ENCODE assay signal across 8 cellular contexts in genomic region chr2:88170472-88170892, GRCh38. TPM values are rescaled to one million over a fixed set of nuclear protein-coding genes. Genes with fewer than 3 reads are reported as not detected.
DNase-seq lines count a peak whose midpoint lies in the region; ATAC-seq and TF ChIP-seq lines count a peak whose summit lies in the region.

No MANE protein-coding gene starts in this region.

- H3K9me3 Mint-ChIP-seq in chondrocyte (ENCODE audit: low read depth): peaks cover 9% of the 10 kb centered on the region

- peaks cover 5% of the 10 kb centered on the region for H3K4me1 Mint-ChIP-seq in chondrocyte (ENCODE audit: low read depth)

- TF ChIP-seq EP300 in tibial nerve (IDR thresholded peaks at IDR 0.05): peak in 1 of 2 donors; percentile 29

- CTCF ChIA-PET in AG04450 (lab: Charles Lee): interaction anchor here (1.0 to 3.2 kb wide), 2 partner anchors 11 to 110 kb away, joined by 3 to 10 read pairs; no protein-coding TSS in a partner anchor

- no peak overlapping the region for H3K27ac ChIP-seq in AG04450 (ENCODE audit: low read depth, low read length)
- H3K27ac ChIP-seq in lung (ENCODE audit: low read depth in 1 of 2, low read length in 1 of 2): peak overlapping the region; percentile 86 to 88
- peak overlapping the region; percentile 60 to 97 (median 86) for H3K27ac ChIP-seq in tibial nerve

- peaks cover 12% of the 10 kb centered on the region for H3K27me3 Mint-ChIP-seq in chondrocyte (ENCODE audit: low read depth)

- peaks cover 0 to 7% of the 10 kb centered on the region in 2 donors for H3K4me1 ChIP-seq in lung (ENCODE audit: control insufficient read depth in 2 of 2, insufficient read depth in 2 of 2, low read length in 2 of 2)
- H3K4me1 ChIP-seq in tibial nerve: peaks cover 0 to 51% (median 16%) of the 10 kb centered on the region in 4 donors

- H3K36me3 Mint-ChIP-seq in chondrocyte (ENCODE audit: low read depth): no peaks in the 10 kb centered on the region

- TF ChIP-seq CTCF in AG04450 (IDR thresholded peaks at IDR 0.05; ENCODE audit: low read depth, low read length) (peak; percentile 7; the same call in 1 of the 2 replicates), chondrocyte (IDR thresholded peaks at IDR 0.05) (no peak), lung (IDR thresholded peaks at IDR 0.05; ENCODE audit: control extremely low read depth, extremely low read depth) (no peak), tibial nerve (IDR thresholded peaks at IDR 0.05) (no peak)

- H3K27me3 ChIP-seq in AG04450 (ENCODE audit: control insufficient read depth, insufficient read depth, low read length) (peaks cover 5% of the 10 kb centered on the region), lung (ENCODE audit: control insufficient read depth, insufficient read depth) (no peaks in the 10 kb centered on the region), tibial nerve (no peaks in the 10 kb centered on the region)

- H3K4me3 Mint-ChIP-seq in chondrocyte (ENCODE audit: unreplicated experiment): peak overlapping the region; percentile 54

- H3K36me3 ChIP-seq in lung (ENCODE audit: control insufficient read depth in 2 of 2, insufficient read depth in 2 of 2, low read length in 2 of 2): no peaks in the 10 kb centered on the region
- H3K36me3 ChIP-seq in tibial nerve: peaks cover 0 to 12% (median 0%) of the 10 kb centered on the region in 3 donors

- ATAC-seq in HG03175 (IDR thresholded peaks at IDR 0.05; ENCODE audit: unreplicated experiment): peak; percentile 17
- ATAC-seq in lung (ENCODE audit: insufficient read depth, low FRiP score): peak; percentile 64
- ATAC-seq in HG03280 (IDR thresholded peaks at IDR 0.05; ENCODE audit: unreplicated experiment): no peak

- POLR2A ChIA-PET in AG04450 (lab: Yijun Ruan, JAX): interaction anchor here (1.0 kb wide), 1 partner anchor 457 kb away, joined by 4 read pairs; no protein-coding TSS in a partner anchor

- DNase-seq in AG04450 (ENCODE audit: low read depth, low spot score): no peak
- DNase-seq in chondrocyte (ENCODE audit: low spot score): no peak
- DNase-seq in lung (ENCODE audit: low spot score): no peak
- DNase-seq in tibial nerve (ENCODE audit: low spot score in 2 of 2): peak in 1 of 2 donors; percentile 30
- DNase-seq in NCI-H510A (lab: John Stamatoyannopoulos, UW): no peak
- no peak for DNase-seq in T-helper 9 cell

- H3K9me3 ChIP-seq in AG04450 (ENCODE audit: control insufficient read depth, insufficient read depth, low read length) (no peaks in the 10 kb centered on the region; the same call in 1 of the 2 replicates), lung (ENCODE audit: control insufficient read depth in 2 of 2, insufficient read depth in 1 of 2, low read length in 1 of 2) (no peaks in the 10 kb centered on the region), tibial nerve (no peaks in the 10 kb centered on the region)

- TF ChIP-seq POLR2A in tibial nerve (IDR thresholded peaks at IDR 0.05): no peak

- WGBS in lung, 2 donors: 4 to 6% methylated on average over 37 of the region's 37 CpGs
- 5 to 9% methylated on average over 16 to 35 of the region's 37 CpGs for WGBS in tibial nerve, 2 donors

- H3K27ac Mint-ChIP-seq in chondrocyte (ENCODE audit: unreplicated experiment): peak overlapping the region; percentile 67

- H3K4me3 ChIP-seq in AG04450 (ENCODE audit: low read depth, low read length) (peak overlapping the region; percentile 60), lung (peak overlapping the region; percentile 62), tibial nerve (peak overlapping the region; percentile 41 to 81 (median 64))

RNA-seq across cellular contexts. Expression of gene THNSL2, which starts 0.3 kb away (rescaled TPM):
- polyA plus RNA-seq in AG04450 (2011; rRNA removed): 3.7 and 5.0 TPM in 2 replicates
- polyA minus RNA-seq in AG04450 (2011; rRNA and poly(A)+ RNA removed): 6.7 and 8.4 TPM in 2 replicates
- 0.58 to 2.3 TPM (median 1.4 TPM) in 3 replicates for total RNA-seq in chondrocyte
- total RNA-seq in lung: 10 to 100 TPM; 18.4 to 27.0 TPM
- 10 to 100 TPM; 11.9 to 21.3 TPM for polyA plus RNA-seq in lung
- total RNA-seq in tibial nerve: 10 to 100 TPM; 11.4 to 36.3 (median 33.9) TPM

RNA-seq across cellular contexts. Expression of gene FABP1, which starts 42.6 kb away (rescaled TPM):
- not detected in 2 replicates for polyA plus RNA-seq in AG04450 (2011; rRNA removed)
- polyA minus RNA-seq in AG04450 (2011; rRNA and poly(A)+ RNA removed): not detected in 2 replicates
- not detected in 3 replicates for total RNA-seq in chondrocyte
- under 1 TPM in 1 of 2 donors, not detected in 1; 0.40 TPM for total RNA-seq in lung
- polyA plus RNA-seq in lung: 1 to 10 TPM in 1 of 2 donors, under 1 TPM in 1; 0.14 to 1.7 TPM
- total RNA-seq in tibial nerve: not detected
